In genomic region chr3:63228677-63229076, GRCh38 we compare ENCODE assay signal across 8 cellular contexts. TPM values are rescaled to one million over a fixed set of nuclear protein-coding genes. Genes with fewer than 3 reads are reported as not detected.
DNase-seq lines count a peak whose midpoint lies in the region; ATAC-seq and TF ChIP-seq lines count a peak whose summit lies in the region.

No MANE protein-coding gene starts in this region.

- TF ChIP-seq CTCF in AG04449 (IDR thresholded peaks at IDR 0.05; ENCODE audit: insufficient read depth, low read length, missing control alignments) (peak; percentile 27), lower lobe of right lung (IDR thresholded peaks at IDR 0.05) (peak; percentile 53), lower leg skin (IDR thresholded peaks at IDR 0.05) (no peak)

- peak; percentile 79 for ATAC-seq in GM18498 (IDR thresholded peaks at IDR 0.05; ENCODE audit: unreplicated experiment)
- peak; percentile 54 for ATAC-seq in HG02970 (IDR thresholded peaks at IDR 0.05; ENCODE audit: low FRiP score, unreplicated experiment)
- peak; percentile 56 to 67 for ATAC-seq in lower lobe of right lung

- H3K36me3 ChIP-seq in lower lobe of right lung = no peaks in the 10 kb centered on the region

- no peak overlapping the region for H3K4me3 ChIP-seq in AG04449 (ENCODE audit: low read depth, low read length)
- H3K4me3 ChIP-seq in lower lobe of right lung = no peak overlapping the region
- H3K4me3 ChIP-seq in lower leg skin (ENCODE audit: low read depth, poor library complexity, severe bottlenecking) = no peak overlapping the region

- no peak overlapping the region for H3K27ac ChIP-seq in lower lobe of right lung

- no peak for DNase-seq in AG04449 (ENCODE audit: low read depth, low spot score)
- peak; percentile 9 to 67 for DNase-seq in NCI-H446 (lab: John Stamatoyannopoulos, UW)
- DNase-seq in cerebellar cortex (ENCODE audit: low spot score) = peak; percentile 67
- DNase-seq in lower lobe of right lung = no peak
- DNase-seq in activated T-cell treated with anti-CD3 and anti-CD28 coated beads, Interleukin-2, amount 50 U/mL, for 1 hour = no peak
- DNase-seq in lower leg skin (ENCODE audit: low spot score in 2 of 2) = no peak

- no peaks in the 10 kb centered on the region for H3K4me1 ChIP-seq in lower lobe of right lung

- CTCF ChIA-PET in AG04449 (lab: Yijun Ruan, JAX) = interaction anchor here (1.0 to 4.6 kb wide), 6 partner anchors 21 to 605 kb away, joined by 3 to 61 read pairs (median 4); no protein-coding TSS in a partner anchor

- WGBS in lower leg skin, 2 donors = 14 to 17% methylated on average over 6 of the region's 6 CpGs

- intact Hi-C loops in lower lobe of right lung (cut with DNase I) = no loop called here
- intact Hi-C loops in lower leg skin (cut with DNase I; ENCODE audit: low total_unique reads) = no loop called here

- H3K9me3 ChIP-seq in lower lobe of right lung = no peaks in the 10 kb centered on the region

- no peak for TF ChIP-seq POLR2A in lower leg skin (IDR thresholded peaks at IDR 0.05)

- POLR2A ChIA-PET in AG04449 (lab: Yijun Ruan, JAX) = no interaction called here

- H3K27me3 ChIP-seq in lower lobe of right lung (ENCODE audit: low read depth) = no peaks in the 10 kb centered on the region

RNA-seq across cellular contexts. Expression of gene SYNPR, which starts 49.4 kb away (rescaled TPM):
- not detected for total RNA-seq in lower lobe of right lung
- total RNA-seq in lower leg skin = not detected

Comparison
In these comparisons a context has a peak if more than half of its experiments do, and no peak if none do; other contexts are left out.
1. DNase-seq: peak in NCI-H446 (2 of 2) and cerebellar cortex (single experiment); none in AG04449 (single experiment), lower lobe of right lung (single experiment), activated T-cell treated with anti-CD3 and anti-CD28 coated beads, Interleukin-2, amount 50 U/mL, for 1 hour (single experiment) and lower leg skin (0 of 2).
2. CTCF ChIP-seq: peak in AG04449 (single experiment) and lower lobe of right lung (single experiment); none in lower leg skin (0 of 3).
3. Peak in every context shown above with its lines, with median percentiles within 50 percentile points of each other: ATAC-seq.